In genomic region chr6:1625352-1625773, GRCh38 we compare ENCODE assay signal across 8 cellular contexts. TPM values are rescaled to one million over a fixed set of nuclear protein-coding genes. Genes with fewer than 3 reads are reported as not detected.
DNase-seq lines count a peak whose midpoint lies in the region; ATAC-seq and TF ChIP-seq lines count a peak whose summit lies in the region.

No MANE protein-coding gene starts in this region.

- peaks cover 97% of the 10 kb centered on the region for H3K27me3 Mint-ChIP-seq in brain

- H3K9me3 Mint-ChIP-seq in brain = peaks cover 0 to 23% (median 0%) of the 10 kb centered on the region in 5 experiments

- H3K27me3 ChIP-seq in HUES6 (ENCODE audit: control insufficient read depth, insufficient read depth, low read length) = peaks cover 94% of the 10 kb centered on the region
- H3K27me3 ChIP-seq in kidney epithelial cell (ENCODE audit: control insufficient read depth, insufficient read depth, low read length) = peaks cover 4% of the 10 kb centered on the region
- peaks cover 68 to 91% of the 10 kb centered on the region in 2 donors for H3K27me3 ChIP-seq in stomach smooth muscle (ENCODE audit: control insufficient read depth in 1 of 2, insufficient read depth in 2 of 2, low read length in 2 of 2)

- H3K4me3 ChIP-seq in HUES6 (ENCODE audit: low read depth, low read length) = peak overlapping the region; percentile 55
- peak overlapping the region; percentile 59 for H3K4me3 ChIP-seq in kidney epithelial cell (ENCODE audit: low read depth, low read length)
- peak overlapping the region; percentile 72 to 74 for H3K4me3 ChIP-seq in stomach smooth muscle (ENCODE audit: low read length in 2 of 2)

- no peak for TF ChIP-seq CTCF in brain (conservative IDR thresholded peaks at IDR 0.05)
- no peak for TF ChIP-seq CTCF in kidney epithelial cell (IDR thresholded peaks at IDR 0.05; ENCODE audit: insufficient read depth, low read length, poor library complexity, severe bottlenecking)
- no peak for TF ChIP-seq CTCF in RWPE1 (conservative IDR thresholded peaks at IDR 0.05; ENCODE audit: low read depth)

- peak overlapping the region; percentile 67 for H3K9ac ChIP-seq in HUES6 (ENCODE audit: low read length)
- H3K9ac ChIP-seq in stomach smooth muscle (ENCODE audit: low read length in 2 of 2) = no peak overlapping the region

- CTCF ChIA-PET in RWPE1 (lab: Yijun Ruan, JAX) = interaction anchor here (0.5 to 1.0 kb wide), 2 partner anchors 65 to 85 kb away, joined by 4 to 5 read pairs; no protein-coding TSS in a partner anchor

- H3K36me3 ChIP-seq in HUES6 (ENCODE audit: control insufficient read depth, insufficient read depth, low read length) (no peaks in the 10 kb centered on the region), kidney epithelial cell (ENCODE audit: control insufficient read depth, insufficient read depth, low read length) (no peaks in the 10 kb centered on the region), stomach smooth muscle (ENCODE audit: control insufficient read depth in 2 of 2, insufficient read depth in 2 of 2, low read length in 2 of 2) (no peaks in the 10 kb centered on the region)

- peaks cover 18% of the 10 kb centered on the region for H3K4me1 Mint-ChIP-seq in brain

- no peak overlapping the region for H3K27ac ChIP-seq in HUES6 (ENCODE audit: low read depth, low read length)
- no peak overlapping the region for H3K27ac ChIP-seq in stomach smooth muscle (ENCODE audit: low read length)
- no peak overlapping the region for H3K27ac ChIP-seq in RWPE1

- no peak for ATAC-seq in HG03354 (IDR thresholded peaks at IDR 0.05; ENCODE audit: poor library complexity, severe bottlenecking, unreplicated experiment)
- no peak for ATAC-seq in GM18870 (IDR thresholded peaks at IDR 0.05; ENCODE audit: unreplicated experiment)

- H3K27ac Mint-ChIP-seq in brain = peak overlapping the region in 1 of 5 experiments; percentile 9

- H3K4me1 ChIP-seq in HUES6 (ENCODE audit: control insufficient read depth, insufficient read depth, low read length) (peaks cover 34% of the 10 kb centered on the region), stomach smooth muscle (ENCODE audit: control insufficient read depth, insufficient read depth, low read length) (peaks cover 16% of the 10 kb centered on the region)

- H3K36me3 Mint-ChIP-seq in brain = peaks cover 19% of the 10 kb centered on the region

- POLR2A ChIA-PET in RWPE1 (lab: Yijun Ruan, JAX; ENCODE audit: low non-redundant PET) = no interaction called here

- H3K9me3 ChIP-seq in HUES6 (ENCODE audit: control insufficient read depth, insufficient read depth, low read depth, low read length) (no peaks in the 10 kb centered on the region), stomach smooth muscle (ENCODE audit: control insufficient read depth in 2 of 2, low read length in 2 of 2) (no peaks in the 10 kb centered on the region)

- peak overlapping the region; percentile 71 to 87 (median 81) for H3K4me3 Mint-ChIP-seq in brain

- DNase-seq in kidney epithelial cell (ENCODE audit: low read depth) (no peak), cerebellar nuclear complex (lab: John Stamatoyannopoulos, UW) (no peak), RWPE1 (ENCODE audit: low spot score) (no peak)

RNA-seq across cellular contexts. Expression of gene FOXC1, which starts 15.6 kb away (rescaled TPM):
- polyA plus RNA-seq in brain (ENCODE audit: insufficient read depth, low read depth, low replicate concordance) = 7.9 TPM
- total RNA-seq in kidney epithelial cell = 26.2 and 27.6 TPM in 2 replicates
